Comparison of ENCODE assay signal across 1 cellular context in genomic region chr2:186531257-186531775, GRCh38.
TF ChIP-seq lines count a peak whose summit lies in the region.

No MANE protein-coding gene starts in this region.

TF ChIP-seq in WTC11, 78 proteins besides CTCF, POLR2A, EP300 and RAD21 (continued from another document):
- TF ChIP-seq, protein P1, sequence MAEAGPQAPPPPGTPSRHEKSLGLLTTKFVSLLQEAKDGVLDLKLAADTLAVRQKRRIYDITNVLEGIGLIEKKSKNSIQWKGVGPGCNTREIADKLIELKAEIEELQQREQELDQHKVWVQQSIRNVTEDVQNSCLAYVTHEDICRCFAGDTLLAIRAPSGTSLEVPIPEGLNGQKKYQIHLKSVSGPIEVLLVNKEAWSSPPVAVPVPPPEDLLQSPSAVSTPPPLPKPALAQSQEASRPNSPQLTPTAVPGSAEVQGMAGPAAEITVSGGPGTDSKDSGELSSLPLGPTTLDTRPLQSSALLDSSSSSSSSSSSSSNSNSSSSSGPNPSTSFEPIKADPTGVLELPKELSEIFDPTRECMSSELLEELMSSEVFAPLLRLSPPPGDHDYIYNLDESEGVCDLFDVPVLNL (CRISPR knock-in tag; IDR thresholded peaks at IDR 0.05; ENCODE audit: borderline replicate concordance, low read depth): no peak
- no peak for TF ChIP-seq RELA (CRISPR knock-in tag; IDR thresholded peaks at IDR 0.05; ENCODE audit: borderline replicate concordance)
- no peak for TF ChIP-seq ETV6 (CRISPR knock-in tag; IDR thresholded peaks at IDR 0.05)
- TF ChIP-seq ZNF121 (CRISPR knock-in tag; IDR thresholded peaks at IDR 0.05): no peak
- TF ChIP-seq NFATC4 (CRISPR knock-in tag; IDR thresholded peaks at IDR 0.05): no peak
- TF ChIP-seq, protein P2, sequence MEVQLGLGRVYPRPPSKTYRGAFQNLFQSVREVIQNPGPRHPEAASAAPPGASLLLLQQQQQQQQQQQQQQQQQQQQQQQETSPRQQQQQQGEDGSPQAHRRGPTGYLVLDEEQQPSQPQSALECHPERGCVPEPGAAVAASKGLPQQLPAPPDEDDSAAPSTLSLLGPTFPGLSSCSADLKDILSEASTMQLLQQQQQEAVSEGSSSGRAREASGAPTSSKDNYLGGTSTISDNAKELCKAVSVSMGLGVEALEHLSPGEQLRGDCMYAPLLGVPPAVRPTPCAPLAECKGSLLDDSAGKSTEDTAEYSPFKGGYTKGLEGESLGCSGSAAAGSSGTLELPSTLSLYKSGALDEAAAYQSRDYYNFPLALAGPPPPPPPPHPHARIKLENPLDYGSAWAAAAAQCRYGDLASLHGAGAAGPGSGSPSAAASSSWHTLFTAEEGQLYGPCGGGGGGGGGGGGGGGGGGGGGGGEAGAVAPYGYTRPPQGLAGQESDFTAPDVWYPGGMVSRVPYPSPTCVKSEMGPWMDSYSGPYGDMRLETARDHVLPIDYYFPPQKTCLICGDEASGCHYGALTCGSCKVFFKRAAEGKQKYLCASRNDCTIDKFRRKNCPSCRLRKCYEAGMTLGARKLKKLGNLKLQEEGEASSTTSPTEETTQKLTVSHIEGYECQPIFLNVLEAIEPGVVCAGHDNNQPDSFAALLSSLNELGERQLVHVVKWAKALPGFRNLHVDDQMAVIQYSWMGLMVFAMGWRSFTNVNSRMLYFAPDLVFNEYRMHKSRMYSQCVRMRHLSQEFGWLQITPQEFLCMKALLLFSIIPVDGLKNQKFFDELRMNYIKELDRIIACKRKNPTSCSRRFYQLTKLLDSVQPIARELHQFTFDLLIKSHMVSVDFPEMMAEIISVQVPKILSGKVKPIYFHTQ (CRISPR knock-in tag; IDR thresholded peaks at IDR 0.05): no peak
- TF ChIP-seq ZNF232 (CRISPR knock-in tag; IDR thresholded peaks at IDR 0.05): no peak
- no peak for TF ChIP-seq PRDM15 (CRISPR knock-in tag; IDR thresholded peaks at IDR 0.05)
- TF ChIP-seq ZNF317 (CRISPR knock-in tag; IDR thresholded peaks at IDR 0.05; ENCODE audit: borderline replicate concordance, low read depth): no peak
- TF ChIP-seq FOXP4 (CRISPR knock-in tag; IDR thresholded peaks at IDR 0.05): no peak
- TF ChIP-seq KAT7 (CRISPR knock-in tag; IDR thresholded peaks at IDR 0.05; ENCODE audit: borderline replicate concordance): no peak
- TF ChIP-seq IRF2 (CRISPR knock-in tag; IDR thresholded peaks at IDR 0.05; ENCODE audit: borderline replicate concordance, low read depth): no peak
- TF ChIP-seq ELF4 (CRISPR knock-in tag; IDR thresholded peaks at IDR 0.05; ENCODE audit: low read depth): no peak
- TF ChIP-seq, protein P3, sequence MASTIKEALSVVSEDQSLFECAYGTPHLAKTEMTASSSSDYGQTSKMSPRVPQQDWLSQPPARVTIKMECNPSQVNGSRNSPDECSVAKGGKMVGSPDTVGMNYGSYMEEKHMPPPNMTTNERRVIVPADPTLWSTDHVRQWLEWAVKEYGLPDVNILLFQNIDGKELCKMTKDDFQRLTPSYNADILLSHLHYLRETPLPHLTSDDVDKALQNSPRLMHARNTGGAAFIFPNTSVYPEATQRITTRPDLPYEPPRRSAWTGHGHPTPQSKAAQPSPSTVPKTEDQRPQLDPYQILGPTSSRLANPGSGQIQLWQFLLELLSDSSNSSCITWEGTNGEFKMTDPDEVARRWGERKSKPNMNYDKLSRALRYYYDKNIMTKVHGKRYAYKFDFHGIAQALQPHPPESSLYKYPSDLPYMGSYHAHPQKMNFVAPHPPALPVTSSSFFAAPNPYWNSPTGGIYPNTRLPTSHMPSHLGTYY (CRISPR knock-in tag; IDR thresholded peaks at IDR 0.05): no peak
- TF ChIP-seq, protein P4, sequence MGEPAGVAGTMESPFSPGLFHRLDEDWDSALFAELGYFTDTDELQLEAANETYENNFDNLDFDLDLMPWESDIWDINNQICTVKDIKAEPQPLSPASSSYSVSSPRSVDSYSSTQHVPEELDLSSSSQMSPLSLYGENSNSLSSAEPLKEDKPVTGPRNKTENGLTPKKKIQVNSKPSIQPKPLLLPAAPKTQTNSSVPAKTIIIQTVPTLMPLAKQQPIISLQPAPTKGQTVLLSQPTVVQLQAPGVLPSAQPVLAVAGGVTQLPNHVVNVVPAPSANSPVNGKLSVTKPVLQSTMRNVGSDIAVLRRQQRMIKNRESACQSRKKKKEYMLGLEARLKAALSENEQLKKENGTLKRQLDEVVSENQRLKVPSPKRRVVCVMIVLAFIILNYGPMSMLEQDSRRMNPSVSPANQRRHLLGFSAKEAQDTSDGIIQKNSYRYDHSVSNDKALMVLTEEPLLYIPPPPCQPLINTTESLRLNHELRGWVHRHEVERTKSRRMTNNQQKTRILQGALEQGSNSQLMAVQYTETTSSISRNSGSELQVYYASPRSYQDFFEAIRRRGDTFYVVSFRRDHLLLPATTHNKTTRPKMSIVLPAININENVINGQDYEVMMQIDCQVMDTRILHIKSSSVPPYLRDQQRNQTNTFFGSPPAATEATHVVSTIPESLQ (CRISPR knock-in tag; IDR thresholded peaks at IDR 0.05): no peak
- TF ChIP-seq, protein P5, sequence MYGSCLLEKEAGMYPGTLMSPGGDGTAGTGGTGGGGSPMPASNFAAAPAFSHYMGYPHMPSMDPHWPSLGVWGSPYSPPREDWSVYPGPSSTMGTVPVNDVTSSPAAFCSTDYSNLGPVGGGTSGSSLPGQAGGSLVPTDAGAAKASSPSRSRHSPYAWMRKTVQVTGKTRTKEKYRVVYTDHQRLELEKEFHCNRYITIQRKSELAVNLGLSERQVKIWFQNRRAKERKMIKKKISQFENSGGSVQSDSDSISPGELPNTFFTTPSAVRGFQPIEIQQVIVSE (CRISPR knock-in tag; IDR thresholded peaks at IDR 0.05; ENCODE audit: borderline replicate concordance): no peak
TF ChIP-seq in WTC11: peak in this region for 0.
